ENCODE assay signal across 1 cellular context in the genomic region with DNA sequence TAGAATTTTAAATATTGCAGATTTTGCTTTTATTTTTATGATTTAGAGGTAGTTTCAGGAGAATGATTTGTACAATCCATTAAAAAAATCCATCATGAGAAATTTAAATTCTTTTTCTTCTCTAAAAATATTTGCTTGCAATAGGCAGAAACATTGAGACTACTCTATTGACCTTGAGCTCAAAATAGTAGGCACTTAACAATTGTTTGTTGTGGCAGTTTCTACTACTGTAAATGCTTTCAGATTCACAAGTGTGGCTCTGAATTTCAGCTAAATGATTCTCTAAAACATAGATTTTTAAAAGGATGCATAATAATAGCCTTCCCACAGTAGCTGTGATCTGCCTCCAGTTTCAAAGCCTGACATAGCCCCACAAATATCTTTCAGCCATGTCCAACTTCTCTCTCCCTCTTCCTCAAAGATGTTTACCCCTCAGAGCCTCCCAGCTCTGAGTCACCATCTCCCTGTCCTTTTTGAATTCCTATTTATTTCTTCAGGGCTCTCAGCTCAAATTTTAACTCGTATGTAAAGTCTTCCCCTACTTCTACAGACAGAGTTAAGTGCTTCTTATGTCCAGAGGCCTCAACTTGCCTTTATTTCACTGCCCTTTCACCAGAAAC.
TF ChIP-seq lines count a peak whose summit lies in the region.

No MANE protein-coding gene starts in this region.

TF ChIP-seq in GM23338, 12 proteins besides CTCF, POLR2A, EP300 and RAD21 (continued from another document):
- TF ChIP-seq CREB1 (CRISPR knock-in tag; IDR thresholded peaks at IDR 0.05; ENCODE audit: low read depth) (no peak), POLR2AphosphoS5 (IDR thresholded peaks at IDR 0.05; ENCODE audit: low read depth) (no peak), EZH2 (IDR thresholded peaks at IDR 0.05; ENCODE audit: low read depth, unreplicated experiment) (no peak), STAT1 (IDR thresholded peaks at IDR 0.05; ENCODE audit: unreplicated experiment) (no peak), JUNB (IDR thresholded peaks at IDR 0.05; ENCODE audit: unreplicated experiment) (no peak), ZNF114 (CRISPR knock-in tag; IDR thresholded peaks at IDR 0.05) (no peak)
- TF ChIP-seq, protein P1, sequence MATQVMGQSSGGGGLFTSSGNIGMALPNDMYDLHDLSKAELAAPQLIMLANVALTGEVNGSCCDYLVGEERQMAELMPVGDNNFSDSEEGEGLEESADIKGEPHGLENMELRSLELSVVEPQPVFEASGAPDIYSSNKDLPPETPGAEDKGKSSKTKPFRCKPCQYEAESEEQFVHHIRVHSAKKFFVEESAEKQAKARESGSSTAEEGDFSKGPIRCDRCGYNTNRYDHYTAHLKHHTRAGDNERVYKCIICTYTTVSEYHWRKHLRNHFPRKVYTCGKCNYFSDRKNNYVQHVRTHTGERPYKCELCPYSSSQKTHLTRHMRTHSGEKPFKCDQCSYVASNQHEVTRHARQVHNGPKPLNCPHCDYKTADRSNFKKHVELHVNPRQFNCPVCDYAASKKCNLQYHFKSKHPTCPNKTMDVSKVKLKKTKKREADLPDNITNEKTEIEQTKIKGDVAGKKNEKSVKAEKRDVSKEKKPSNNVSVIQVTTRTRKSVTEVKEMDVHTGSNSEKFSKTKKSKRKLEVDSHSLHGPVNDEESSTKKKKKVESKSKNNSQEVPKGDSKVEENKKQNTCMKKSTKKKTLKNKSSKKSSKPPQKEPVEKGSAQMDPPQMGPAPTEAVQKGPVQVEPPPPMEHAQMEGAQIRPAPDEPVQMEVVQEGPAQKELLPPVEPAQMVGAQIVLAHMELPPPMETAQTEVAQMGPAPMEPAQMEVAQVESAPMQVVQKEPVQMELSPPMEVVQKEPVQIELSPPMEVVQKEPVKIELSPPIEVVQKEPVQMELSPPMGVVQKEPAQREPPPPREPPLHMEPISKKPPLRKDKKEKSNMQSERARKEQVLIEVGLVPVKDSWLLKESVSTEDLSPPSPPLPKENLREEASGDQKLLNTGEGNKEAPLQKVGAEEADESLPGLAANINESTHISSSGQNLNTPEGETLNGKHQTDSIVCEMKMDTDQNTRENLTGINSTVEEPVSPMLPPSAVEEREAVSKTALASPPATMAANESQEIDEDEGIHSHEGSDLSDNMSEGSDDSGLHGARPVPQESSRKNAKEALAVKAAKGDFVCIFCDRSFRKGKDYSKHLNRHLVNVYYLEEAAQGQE (IDR thresholded peaks at IDR 0.05; ENCODE audit: unreplicated experiment): no peak
- TF ChIP-seq, protein P2, sequence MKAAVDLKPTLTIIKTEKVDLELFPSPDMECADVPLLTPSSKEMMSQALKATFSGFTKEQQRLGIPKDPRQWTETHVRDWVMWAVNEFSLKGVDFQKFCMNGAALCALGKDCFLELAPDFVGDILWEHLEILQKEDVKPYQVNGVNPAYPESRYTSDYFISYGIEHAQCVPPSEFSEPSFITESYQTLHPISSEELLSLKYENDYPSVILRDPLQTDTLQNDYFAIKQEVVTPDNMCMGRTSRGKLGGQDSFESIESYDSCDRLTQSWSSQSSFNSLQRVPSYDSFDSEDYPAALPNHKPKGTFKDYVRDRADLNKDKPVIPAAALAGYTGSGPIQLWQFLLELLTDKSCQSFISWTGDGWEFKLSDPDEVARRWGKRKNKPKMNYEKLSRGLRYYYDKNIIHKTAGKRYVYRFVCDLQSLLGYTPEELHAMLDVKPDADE (IDR thresholded peaks at IDR 0.05): no peak
TF ChIP-seq in GM23338: peak in this region for 0.
